In genomic region chr19:46728208-46728607, GRCh38 we compare ENCODE assay signal across 12 cellular contexts. TPM values are rescaled to one million over a fixed set of nuclear protein-coding genes. Genes with fewer than 3 reads are reported as not detected.
DNase-seq lines count a peak whose midpoint lies in the region; ATAC-seq and TF ChIP-seq lines count a peak whose summit lies in the region.
"Had no signal": no experiment of that assay in that cellular context is flagged by ENCODE, and none has a peak within 500 bp of the region (broad histone marks: within the 10 kb centered on the region; RNA-seq: fewer than 3 reads in every experiment).

No MANE protein-coding gene starts in this region.

- H3K4me1 ChIP-seq in esophagus muscularis mucosa (peaks cover 15 to 57% (median 48%) of the 10 kb centered on the region in 4 donors), lower lobe of right lung (peaks cover 57% of the 10 kb centered on the region), stomach smooth muscle (ENCODE audit: control insufficient read depth, insufficient read depth, low read length) (peaks cover 22% of the 10 kb centered on the region)
- H3K4me1 ChIP-seq: BE2C had no signal

- no peak for TF ChIP-seq POLR2A in esophagus muscularis mucosa (IDR thresholded peaks at IDR 0.05; ENCODE audit: low read depth)

- no peak for TF ChIP-seq CTCF in RWPE1 (conservative IDR thresholded peaks at IDR 0.05; ENCODE audit: low read depth)
- no peak for TF ChIP-seq CTCF in esophagus muscularis mucosa (IDR thresholded peaks at IDR 0.05)
- no peak for TF ChIP-seq CTCF in lower lobe of right lung (IDR thresholded peaks at IDR 0.05)

- DNase-seq in RWPE1 (ENCODE audit: low spot score): no peak
- no peak for DNase-seq in esophagus muscularis mucosa (ENCODE audit: extremely low spot score)
- DNase-seq in lower lobe of right lung: no peak
- no peak for DNase-seq in nucleus accumbens (lab: John Stamatoyannopoulos, UW)
- DNase-seq: foreskin melanocyte, NCI-H2081 treated with DMSO at 0.1 percent for 48 hours, NCI-H774 had no signal

- H3K36me3 ChIP-seq in esophagus muscularis mucosa (peaks cover 59 to 100% (median 97%) of the 10 kb centered on the region in 4 donors), lower lobe of right lung (peaks cover 100% of the 10 kb centered on the region), stomach smooth muscle (ENCODE audit: control insufficient read depth in 2 of 2, insufficient read depth in 2 of 2, low read length in 2 of 2) (peaks cover 45 to 74% of the 10 kb centered on the region in 2 donors)

- no peak for TF ChIP-seq EP300 in esophagus muscularis mucosa (IDR thresholded peaks at IDR 0.05)

- intact Hi-C loops in esophagus muscularis mucosa (cut with DNase I): loop anchor here (2.0 kb wide), 1 partner anchor 23 kb away; no protein-coding TSS in a partner anchor
- intact Hi-C loops in lower lobe of right lung (cut with DNase I): no loop called here

- no peak overlapping the region for H3K9ac ChIP-seq in stomach smooth muscle (ENCODE audit: low read length in 2 of 2)

- WGBS in esophagus muscularis mucosa: 70% methylated on average over 2 of the region's 14 CpGs

- H3K27ac ChIP-seq in RWPE1: 0 out of 2 replicates have a peak overlapping the region, but pooled peaks have one; percentile 45
- peak overlapping the region; percentile 27 to 64 (median 46) for H3K27ac ChIP-seq in esophagus muscularis mucosa (replicated peaks in 1 of 4)
- peak overlapping the region; percentile 58 for H3K27ac ChIP-seq in lower lobe of right lung
- peak overlapping the region; percentile 18 for H3K27ac ChIP-seq in stomach smooth muscle (ENCODE audit: low read length)
- H3K27ac ChIP-seq: brain microvascular endothelial cell had no signal

- ATAC-seq in lower lobe of right lung (peak in 1 of 2 donors; percentile 25), GM18873 (IDR thresholded peaks at IDR 0.05; ENCODE audit: low FRiP score, unreplicated experiment) (no peak), HG03442 (IDR thresholded peaks at IDR 0.05; ENCODE audit: unreplicated experiment) (no peak)

- CTCF ChIA-PET in RWPE1 (lab: Yijun Ruan, JAX): interaction anchor here (0.6 to 2.0 kb wide), 5 partner anchors 12 to 1697 kb away, joined by 3 to 7 read pairs (median 6); partner anchors contain the start of gene PRKD2

- H3K27me3 ChIP-seq in esophagus muscularis mucosa (no peaks in the 10 kb centered on the region), lower lobe of right lung (ENCODE audit: low read depth) (no peaks in the 10 kb centered on the region), stomach smooth muscle (ENCODE audit: control insufficient read depth in 1 of 2, insufficient read depth in 2 of 2, low read length in 2 of 2) (no peaks in the 10 kb centered on the region)
- H3K27me3 ChIP-seq: BE2C, brain microvascular endothelial cell had no signal

- H3K4me3 ChIP-seq in esophagus muscularis mucosa: no peak overlapping the region
- H3K4me3 ChIP-seq in lower lobe of right lung: no peak overlapping the region
- H3K4me3 ChIP-seq in stomach smooth muscle (ENCODE audit: low read length in 2 of 2): no peak overlapping the region

- H3K9me3 ChIP-seq in esophagus muscularis mucosa: no peaks in the 10 kb centered on the region
- H3K9me3 ChIP-seq in lower lobe of right lung: no peaks in the 10 kb centered on the region
- no peaks in the 10 kb centered on the region for H3K9me3 ChIP-seq in stomach smooth muscle (ENCODE audit: control insufficient read depth in 2 of 2, low read length in 2 of 2)
- H3K9me3 ChIP-seq: BE2C had no signal

- POLR2A ChIA-PET in RWPE1 (lab: Yijun Ruan, JAX; ENCODE audit: low non-redundant PET): interaction anchor here (0.6 kb wide), 1 partner anchor 111 kb away, joined by 3 read pairs; no protein-coding TSS in a partner anchor

RNA-seq across cellular contexts. Expression of gene PRKD2, which starts 11.3 kb away (rescaled TPM):
- total RNA-seq in esophagus muscularis mucosa: 10 to 100 TPM; 12.8 to 33.3 (median 22.4) TPM
- total RNA-seq in lower lobe of right lung: 45.0 TPM

RNA-seq across cellular contexts. Expression of gene FKRP, which starts 17.6 kb away (rescaled TPM):
- 10 to 100 TPM; 22.4 to 30.3 (median 26.5) TPM for total RNA-seq in esophagus muscularis mucosa
- 13.2 TPM for total RNA-seq in lower lobe of right lung

RNA-seq across cellular contexts. Expression of gene STRN4, which starts 18.0 kb away (rescaled TPM):
- total RNA-seq in esophagus muscularis mucosa (100 to 1,000 TPM in 2 of 4 donors, 10 to 100 TPM in 2; 85.2 to 119 (median 101) TPM), lower lobe of right lung (69.1 TPM)
